8 cellular contexts compared by ENCODE assay signal in genomic region chr6:70184723-70185122, GRCh38.
"Had no signal": no experiment of that assay in that cellular context is flagged by ENCODE, and none has a peak within 500 bp of the region (broad histone marks: within the 10 kb centered on the region; RNA-seq: fewer than 3 reads in every experiment).

No MANE protein-coding gene starts in this region.

- H3K36me3 ChIP-seq: HAP-1 had no signal

- DNase-seq: GM23248, GOT3, H7, H9, HCEC 1CT, HFFc6 had no signal

- H3K9ac ChIP-seq: GM23248 had no signal

- H2AFZ ChIP-seq: GM23248, GM23338 had no signal

- H3K4me3 ChIP-seq: GM23248, GM23338, HAP-1 had no signal

- H3K27ac ChIP-seq: GM23248 had no signal

- H3K4me2 ChIP-seq: GM23338 had no signal

- H3K9me3 ChIP-seq: HAP-1 had no signal
